In genomic region chr13:23510979-23511735, GRCh38 we compare ENCODE assay signal across 8 cellular contexts. TPM values are rescaled to one million over a fixed set of nuclear protein-coding genes. Genes with fewer than 3 reads are reported as not detected.
A peak's percentile ranks its signal among the peaks of the same experiment; 100 is the strongest.
DNase-seq lines count a peak whose midpoint lies in the region; ATAC-seq lines count a peak whose summit lies in the region.

No MANE protein-coding gene starts in this region.

- DNase-seq in NCI-H1694 treated with DMSO at 0.1 percent for 48 hours (lab: John Stamatoyannopoulos, UW) (peak; percentile 3), NCI-H1694 (lab: John Stamatoyannopoulos, UW) (no peak), NCI-H69 (lab: John Stamatoyannopoulos, UW) (peak; percentile 54), fibroblast of gingiva (ENCODE audit: low read depth) (peak; percentile 21), sciatic nerve (ENCODE audit: low spot score) (no peak), NCI-H2107 (lab: John Stamatoyannopoulos, UW) (no peak)
- DNase-seq in activated CD4-positive, alpha-beta memory T cell treated with anti-CD3 and anti-CD28 coated beads for 36 hours: no peak

- H3K9me3 Mint-ChIP-seq in stimulated activated memory B cell treated with anti-CD40 and anti-IgM and Interleukin-4, amounts not matched to agents 10 μg/mL and 1 μg/mL and 100 μg/mL, for 72 hours: no peaks in the 10 kb centered on the region
- H3K9me3 Mint-ChIP-seq in activated CD4-positive, alpha-beta memory T cell treated with anti-CD3 and anti-CD28 coated beads for 36 hours: no peaks in the 10 kb centered on the region

- no peaks in the 10 kb centered on the region for H3K4me1 Mint-ChIP-seq in stimulated activated memory B cell treated with anti-CD40 and anti-IgM and Interleukin-4, amounts not matched to agents 10 μg/mL and 1 μg/mL and 100 μg/mL, for 72 hours
- H3K4me1 Mint-ChIP-seq in activated CD4-positive, alpha-beta memory T cell treated with anti-CD3 and anti-CD28 coated beads for 36 hours (ENCODE audit: low read depth): no peaks in the 10 kb centered on the region

- POLR2A ChIA-PET in activated CD4-positive, alpha-beta memory T cell treated with anti-CD3 and anti-CD28 coated beads for 36 hours (lab: Charles Lee): no interaction called here

- intact Hi-C loops in sciatic nerve (cut with DNase I): no loop called here
- intact Hi-C loops in activated CD4-positive, alpha-beta memory T cell treated with anti-CD3 and anti-CD28 coated beads for 36 hours (cut with micrococcal nuclease): no loop called here

- ATAC-seq in sciatic nerve: peak; percentile 60
- no peak for ATAC-seq in stimulated activated memory B cell treated with anti-CD40 and anti-IgM and Interleukin-4, amounts not matched to agents 10 μg/mL and 1 μg/mL and 100 μg/mL, for 72 hours

- CTCF ChIA-PET in activated CD4-positive, alpha-beta memory T cell treated with anti-CD3 and anti-CD28 coated beads for 36 hours (lab: Charles Lee): no interaction called here

- peaks cover 35% of the 10 kb centered on the region for H3K27me3 Mint-ChIP-seq in stimulated activated memory B cell treated with anti-CD40 and anti-IgM and Interleukin-4, amounts not matched to agents 10 μg/mL and 1 μg/mL and 100 μg/mL, for 72 hours
- peaks cover 21% of the 10 kb centered on the region for H3K27me3 Mint-ChIP-seq in activated CD4-positive, alpha-beta memory T cell treated with anti-CD3 and anti-CD28 coated beads for 36 hours

- no peak overlapping the region for H3K27ac Mint-ChIP-seq in stimulated activated memory B cell treated with anti-CD40 and anti-IgM and Interleukin-4, amounts not matched to agents 10 μg/mL and 1 μg/mL and 100 μg/mL, for 72 hours
- H3K27ac Mint-ChIP-seq in activated CD4-positive, alpha-beta memory T cell treated with anti-CD3 and anti-CD28 coated beads for 36 hours: no peak overlapping the region

- no peak overlapping the region for H3K4me3 Mint-ChIP-seq in stimulated activated memory B cell treated with anti-CD40 and anti-IgM and Interleukin-4, amounts not matched to agents 10 μg/mL and 1 μg/mL and 100 μg/mL, for 72 hours
- H3K4me3 Mint-ChIP-seq in activated CD4-positive, alpha-beta memory T cell treated with anti-CD3 and anti-CD28 coated beads for 36 hours: no peak overlapping the region

- no peaks in the 10 kb centered on the region for H3K36me3 Mint-ChIP-seq in stimulated activated memory B cell treated with anti-CD40 and anti-IgM and Interleukin-4, amounts not matched to agents 10 μg/mL and 1 μg/mL and 100 μg/mL, for 72 hours
- no peaks in the 10 kb centered on the region for H3K36me3 Mint-ChIP-seq in activated CD4-positive, alpha-beta memory T cell treated with anti-CD3 and anti-CD28 coated beads for 36 hours

RNA-seq across cellular contexts. Expression of gene TNFRSF19, which starts 59.1 kb away (rescaled TPM):
- total RNA-seq in sciatic nerve: 25.9 TPM
- total RNA-seq in activated CD4-positive, alpha-beta memory T cell treated with anti-CD3 and anti-CD28 coated beads for 36 hours: not detected

Comparison
In these comparisons a context has a peak if more than half of its experiments do, and no peak if none do; other contexts are left out.
1. DNase-seq: peak in NCI-H1694 treated with DMSO at 0.1 percent for 48 hours (single experiment), NCI-H69 (single experiment) and fibroblast of gingiva (single experiment); none in NCI-H1694 (single experiment), sciatic nerve (single experiment), NCI-H2107 (single experiment) and activated CD4-positive, alpha-beta memory T cell treated with anti-CD3 and anti-CD28 coated beads for 36 hours (single experiment).
2. RNA of gene TNFRSF19, which starts 59.1 kb away (total RNA-seq): 25.9 TPM in sciatic nerve (single experiment); not detected in activated CD4-positive, alpha-beta memory T cell treated with anti-CD3 and anti-CD28 coated beads for 36 hours; every median in the first group is over 10 times any median in the second.